10 cellular contexts compared by ENCODE assay signal in the genomic region with DNA sequence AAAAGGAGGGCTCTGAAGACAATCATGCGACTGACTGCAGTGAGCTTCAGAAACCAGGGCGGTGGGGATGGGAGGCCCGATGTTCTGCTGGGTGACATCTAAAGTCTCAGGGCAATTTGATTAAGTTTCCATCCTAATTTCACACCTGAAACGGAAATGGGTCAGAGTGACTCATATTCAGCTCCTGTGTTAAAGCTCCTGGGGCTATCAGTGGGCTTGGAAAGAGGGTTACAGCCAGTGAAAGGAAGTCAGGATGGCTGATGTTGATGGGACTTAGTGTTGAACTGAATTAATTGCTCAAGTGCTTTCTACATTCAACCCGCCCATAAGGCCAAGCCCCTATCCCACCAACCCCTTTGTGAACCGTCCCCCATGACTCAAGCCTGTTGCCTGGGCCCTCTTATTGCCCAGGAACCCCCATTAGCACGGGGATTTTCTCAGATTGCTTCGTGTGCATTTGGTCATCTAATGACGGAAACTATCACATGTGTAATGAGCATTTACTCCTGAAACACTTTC. TPM values are rescaled to one million over a fixed set of nuclear protein-coding genes. Genes with fewer than 3 reads are reported as not detected.
DNase-seq lines count a peak whose midpoint lies in the region; ATAC-seq, FAIRE-seq and TF ChIP-seq lines count a peak whose summit lies in the region.
"Had no signal": no experiment of that assay in that cellular context is flagged by ENCODE, and none has a peak within 500 bp of the region (broad histone marks: within the 10 kb centered on the region; RNA-seq: fewer than 3 reads in every experiment).

No MANE protein-coding gene starts in this region.

- H3K4me3 ChIP-seq in endothelial cell of umbilical vein (replicated peaks in 1 of 3; ENCODE audit: insufficient read depth in 1 of 3, low read depth in 1 of 3, low read length in 3 of 3) (no peak overlapping the region), heart left ventricle (no peak overlapping the region)
- H3K4me3 ChIP-seq: tibial artery had no signal

- peak; percentile 63 for DNase-seq in GM13977 (ENCODE audit: low spot score)
- DNase-seq in endothelial cell of umbilical vein (ENCODE audit: low read depth, low spot score), result no peak
- DNase-seq in NCI-H345 treated with DMSO at 0.1 percent for 48 hours (lab: John Stamatoyannopoulos, UW; ENCODE audit: unreplicated experiment), result no peak
- DNase-seq in NCI-H1436 treated with DMSO at 0.1 percent for 48 hours (lab: John Stamatoyannopoulos, UW), result no peak
- DNase-seq in NCI-H2081 (lab: John Stamatoyannopoulos, UW), result no peak
- no peak for DNase-seq in heart left ventricle
- DNase-seq: tibial artery had no signal

- no peak overlapping the region for H3K4me2 ChIP-seq in endothelial cell of umbilical vein (ENCODE audit: insufficient read depth, low read length)

- TF ChIP-seq POLR2A in endothelial cell of umbilical vein (IDR thresholded peaks at IDR 0.05; ENCODE audit: low read depth, low read length) (no peak), heart left ventricle (IDR thresholded peaks at IDR 0.05) (no peak)

- ATAC-seq in GM21515 (IDR thresholded peaks at IDR 0.05; ENCODE audit: unreplicated experiment) (peak; percentile 67), HG03571 (IDR thresholded peaks at IDR 0.05; ENCODE audit: unreplicated experiment) (peak; percentile 65), heart left ventricle (no peak)

- no peak for FAIRE-seq in endothelial cell of umbilical vein (lab: Jason Lieb, UNC)
- FAIRE-seq: endometrium had no signal

- no peak overlapping the region for H2AFZ ChIP-seq in endothelial cell of umbilical vein (ENCODE audit: low read depth, low read length)

- peaks cover 0 to 2% of the 10 kb centered on the region in 2 experiments for H3K36me3 ChIP-seq in endothelial cell of umbilical vein (ENCODE audit: control insufficient read depth in 2 of 2, extremely low read depth in 1 of 2, insufficient read depth in 2 of 2, low read length in 2 of 2)
- H3K36me3 ChIP-seq in heart left ventricle, result peaks cover 0 to 8% (median 0%) of the 10 kb centered on the region in 9 donors

- WGBS in heart left ventricle, 4 donors, result 87 to 92% (median 90%) methylated on average over 9 of the region's 9 CpGs

- peaks cover 12% of the 10 kb centered on the region for H3K4me1 ChIP-seq in endothelial cell of umbilical vein (ENCODE audit: control insufficient read depth, extremely low read depth, insufficient read depth, low read length)
- peaks cover 0 to 55% (median 20%) of the 10 kb centered on the region in 12 donors for H3K4me1 ChIP-seq in heart left ventricle

- dilution Hi-C loops in endothelial cell of umbilical vein (cut with MboI; ENCODE audit: extremely low pct_ligation_motif_present, low sequenced_read_pairs), result no loop called here

- TF ChIP-seq CTCF in GM13977 (IDR thresholded peaks at IDR 0.05; ENCODE audit: extremely low read depth, insufficient read depth, missing control alignments) (no peak), endothelial cell of umbilical vein (IDR thresholded peaks at IDR 0.05; ENCODE audit: extremely low read depth in 1 of 2, insufficient read depth in 1 of 2, low read depth in 1 of 2, low read length in 2 of 2) (no peak), heart left ventricle (IDR thresholded peaks at IDR 0.05) (no peak)

- H3K27ac ChIP-seq in endothelial cell of umbilical vein (ENCODE audit: insufficient read depth, low read depth, low read length) (no peak overlapping the region), heart left ventricle (no peak overlapping the region)
- H3K27ac ChIP-seq: tibial artery had no signal

- in situ Hi-C loops in GM13977 (cut with MboI; ENCODE audit: low pct_unique_long_range_greater_than_20kb, low sequenced_read_pairs, unreplicated experiment), result no loop called here

- H3K9me1 ChIP-seq in endothelial cell of umbilical vein (replicated peaks; ENCODE audit: control insufficient read depth, extremely low read depth, insufficient read depth, low read length), result no peaks in the 10 kb centered on the region

- H3K9me3 ChIP-seq in endothelial cell of umbilical vein (replicated peaks; ENCODE audit: control insufficient read depth, insufficient read depth, low read length), result no peaks in the 10 kb centered on the region
- H3K9me3 ChIP-seq in heart left ventricle, result peaks cover 0 to 4% (median 0%) of the 10 kb centered on the region in 12 donors
- H3K9me3 ChIP-seq: tibial artery had no signal

- H3K9ac ChIP-seq in endothelial cell of umbilical vein (replicated peaks; ENCODE audit: extremely low read depth, insufficient read depth, low read length), result no peak overlapping the region

- CTCF ChIA-PET in endothelial cell of umbilical vein (lab: Charles Lee), result interaction anchor here (1.1 to 1.7 kb wide), 4 partner anchors 17 to 199 kb away, joined by 3 to 5 read pairs (median 4); a partner anchor contains a TSS

- H3K27me3 ChIP-seq in endothelial cell of umbilical vein (ENCODE audit: control insufficient read depth in 2 of 2, insufficient read depth in 2 of 2, low read length in 2 of 2), result no peaks in the 10 kb centered on the region
- no peaks in the 10 kb centered on the region for H3K27me3 ChIP-seq in heart left ventricle
- H3K27me3 ChIP-seq: tibial artery had no signal

- intact Hi-C loops in endothelial cell of umbilical vein (cut with micrococcal nuclease) (no loop called here), heart left ventricle (cut with DNase I) (no loop called here)

- H4K20me1 ChIP-seq in endothelial cell of umbilical vein (replicated peaks; ENCODE audit: control insufficient read depth, extremely low read depth, insufficient read depth, low read length), result no peaks in the 10 kb centered on the region

- POLR2A ChIA-PET in endothelial cell of umbilical vein (lab: Charles Lee), result no interaction called here

- no peaks in the 10 kb centered on the region for H3K79me2 ChIP-seq in endothelial cell of umbilical vein (ENCODE audit: control insufficient read depth, insufficient read depth, low read length)

- BruUV-seq in endothelial cell of umbilical vein (replicated peaks; lab: Mats Ljungman, UMichigan), result no TSS peak

TF ChIP-seq in endothelial cell of umbilical vein, 7 proteins besides CTCF, POLR2A, EP300 and RAD21:
- no peak for TF ChIP-seq FOS (IDR thresholded peaks at IDR 0.05; ENCODE audit: borderline replicate concordance, insufficient read depth, low read length)
- TF ChIP-seq JUN (IDR thresholded peaks at IDR 0.05; ENCODE audit: borderline replicate concordance, insufficient read depth, insufficient read length, low read depth), result peak; percentile 7

RNA-seq across cellular contexts. Expression of a gene that starts 47.1 kb away (rescaled TPM):
- total RNA-seq in endothelial cell of umbilical vein, result 26.6 and 28.1 TPM in 2 replicates
- polyA plus RNA-seq in endothelial cell of umbilical vein, result 22.5 and 26.6 TPM in 2 replicates
- 35.1 and 38.6 TPM in 2 replicates for polyA plus RNA-seq in endothelial cell of umbilical vein (2011; cell fraction: cytosol; rRNA removed)
- polyA plus RNA-seq in endothelial cell of umbilical vein (2011; cell fraction: nucleus; rRNA removed), result 33.5 and 40.5 TPM in 2 replicates
- 27.8 and 30.5 TPM in 2 replicates for polyA plus RNA-seq in endothelial cell of umbilical vein (2012)
- polyA minus RNA-seq in endothelial cell of umbilical vein, result 45.1 and 63.4 TPM in 2 replicates
- 9.8 TPM for polyA minus RNA-seq in endothelial cell of umbilical vein (2011; cell fraction: cytosol; rRNA and poly(A)+ RNA removed)
- 34.9 and 50.3 TPM in 2 replicates for polyA minus RNA-seq in endothelial cell of umbilical vein (2011; cell fraction: nucleus; rRNA and poly(A)+ RNA removed)
- 10 to 100 TPM; 17.0 to 31.9 (median 22.9) TPM for total RNA-seq in heart left ventricle
- polyA plus RNA-seq in heart left ventricle, result 10 to 100 TPM; 20.5 to 27.1 TPM

Comparison
In these comparisons a context has a peak if more than half of its experiments do, and no peak if none do; other contexts are left out.
1. ATAC-seq: peak in GM21515 (single experiment) and HG03571 (single experiment); none in heart left ventricle (0 of 4).